In the genomic region with DNA sequence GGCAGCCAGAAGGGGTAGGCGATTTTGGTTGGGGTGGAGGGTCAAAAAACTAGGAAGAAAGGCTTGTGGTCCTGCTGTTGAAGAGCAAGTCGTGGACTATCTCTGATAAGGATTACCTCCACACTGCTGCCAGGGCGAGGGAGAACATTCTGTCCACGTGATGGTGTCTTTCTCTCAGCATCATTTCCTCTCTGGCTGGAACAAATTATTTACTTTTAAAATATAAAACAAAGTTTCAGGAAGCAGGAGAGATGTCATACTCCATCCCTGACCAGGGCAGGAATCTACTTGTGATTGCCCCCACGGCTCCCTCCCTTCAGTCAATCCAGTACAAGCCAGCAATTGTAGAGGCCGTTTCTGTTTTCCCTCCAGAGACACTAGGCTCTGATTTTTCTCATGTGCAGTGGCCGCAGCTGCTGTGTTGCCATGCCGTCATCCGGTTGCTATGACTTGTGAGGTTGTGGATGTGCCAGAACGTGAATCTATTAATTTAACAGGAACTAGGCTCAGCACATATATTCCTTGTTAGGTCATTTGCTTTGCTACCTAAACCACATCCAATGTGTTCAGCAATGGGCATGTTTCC, we compare ENCODE assay signal across 8 cellular contexts.
A peak's percentile ranks its signal among the peaks of the same experiment; 100 is the strongest.
DNase-seq lines count a peak whose midpoint lies in the region; ATAC-seq and TF ChIP-seq lines count a peak whose summit lies in the region.

No MANE protein-coding gene starts in this region.

- DNase-seq in AG09309 (ENCODE audit: low read depth) (peak; percentile 78), RWPE2 (ENCODE audit: low spot score) (no peak), fibroblast of pulmonary artery (ENCODE audit: low read depth) (peak; percentile 96), occipital lobe (lab: John Stamatoyannopoulos, UW) (peak; percentile 72), endothelial cell (ENCODE audit: low spot score) (no peak), NCI-H2196 (lab: John Stamatoyannopoulos, UW; ENCODE audit: unreplicated experiment) (no peak)

- peaks cover 46% of the 10 kb centered on the region for H3K4me1 ChIP-seq in RWPE2 (ENCODE audit: insufficient read depth, poor library complexity, severe bottlenecking)

- H3K36me3 Mint-ChIP-seq in endothelial cell (ENCODE audit: low read depth, unreplicated experiment): peaks cover 3% of the 10 kb centered on the region

- peaks cover 8% of the 10 kb centered on the region for H3K27me3 Mint-ChIP-seq in endothelial cell (ENCODE audit: unreplicated experiment)

- no peak for TF ChIP-seq CTCF in AG09309 (IDR thresholded peaks at IDR 0.05; ENCODE audit: control insufficient read depth, insufficient read depth, low read depth, low read length, missing control alignments)
- no peak for TF ChIP-seq CTCF in RWPE2 (IDR thresholded peaks at IDR 0.05; ENCODE audit: poor library complexity, severe bottlenecking)
- no peak for TF ChIP-seq CTCF in fibroblast of pulmonary artery (IDR thresholded peaks at IDR 0.05; ENCODE audit: low read length, missing control alignments)
- TF ChIP-seq CTCF in endothelial cell (IDR thresholded peaks at IDR 0.05; ENCODE audit: unreplicated experiment): no peak

- peak overlapping the region; percentile 91 for H3K27ac ChIP-seq in RWPE2 (ENCODE audit: poor library complexity, severe bottlenecking)

- H3K27me3 ChIP-seq in RWPE2 (ENCODE audit: insufficient read depth, poor library complexity, severe bottlenecking): no peaks in the 10 kb centered on the region

- no peak overlapping the region for H3K4me3 Mint-ChIP-seq in endothelial cell (ENCODE audit: unreplicated experiment)

- H3K36me3 ChIP-seq in RWPE2 (ENCODE audit: low read depth): no peaks in the 10 kb centered on the region

- H3K27ac Mint-ChIP-seq in endothelial cell (ENCODE audit: unreplicated experiment): no peak overlapping the region

- H3K9me3 Mint-ChIP-seq in endothelial cell (ENCODE audit: unreplicated experiment): no peaks in the 10 kb centered on the region

- ATAC-seq in RWPE2 (ENCODE audit: low read depth) (peak; percentile 39), GM18907 (IDR thresholded peaks at IDR 0.05; ENCODE audit: unreplicated experiment) (no peak), GM19035 (IDR thresholded peaks at IDR 0.05; ENCODE audit: unreplicated experiment) (no peak)

- H3K4me3 ChIP-seq in AG09309 (ENCODE audit: control insufficient read depth, low read depth, low read length) (no peak overlapping the region), RWPE2 (ENCODE audit: severe bottlenecking) (no peak overlapping the region), fibroblast of pulmonary artery (replicated peaks; ENCODE audit: low read depth, low read length) (peak overlapping the region; percentile 4)

- H3K9me3 ChIP-seq in RWPE2 (ENCODE audit: severe bottlenecking): no peaks in the 10 kb centered on the region

- H3K4me1 Mint-ChIP-seq in endothelial cell (ENCODE audit: unreplicated experiment): peaks cover 23% of the 10 kb centered on the region

Comparison
In these comparisons a context has a peak if more than half of its experiments do, and no peak if none do; other contexts are left out.
1. DNase-seq: peak in AG09309 (single experiment), fibroblast of pulmonary artery (single experiment) and occipital lobe (single experiment); none in RWPE2 (single experiment), endothelial cell (single experiment) and NCI-H2196 (single experiment).